ENCODE assay signal across 8 cellular contexts in genomic region chr11:36509694-36510566, GRCh38. TPM values are rescaled to one million over a fixed set of nuclear protein-coding genes. Genes with fewer than 3 reads are reported as not detected.
DNase-seq lines count a peak whose midpoint lies in the region; ATAC-seq and TF ChIP-seq lines count a peak whose summit lies in the region.

TRAF6 (minus strand) TSS chr11:36510272; CDS start chr11:36501515, 8,757 bp downstream.

- peak within 1 kb of the TSS; percentile 84 for H3K27ac ChIP-seq in thoracic aorta

- peak within 1 kb of the TSS; percentile 99 for H3K4me3 Mint-ChIP-seq in activated naive CD4-positive, alpha-beta T cell treated with anti-CD3 and anti-CD28 coated beads, Interleukin-2, amount 50 U/mL, for 24 hours
- H3K4me3 Mint-ChIP-seq in glutamatergic neuron (ENCODE audit: unreplicated experiment) (peak within 1 kb of the TSS; percentile 96), osteocyte (ENCODE audit: unreplicated experiment) (peak within 1 kb of the TSS; percentile 97)

- H3K4me1 ChIP-seq in thoracic aorta (ENCODE audit: control insufficient read depth in 1 of 2, low read depth in 2 of 2): peaks cover 4 to 15% of the 10 kb centered on the region in 2 donors

- ATAC-seq in SK-N-SH treated with all-trans-retinoic acid at 6 μM for 48 hours (peak; percentile 97), thoracic aorta (ENCODE audit: insufficient number of reproducible peaks, low FRiP score, low read depth) (peak; percentile 94)

- peak within 1 kb of the TSS; percentile 97 for H3K27ac Mint-ChIP-seq in activated naive CD4-positive, alpha-beta T cell treated with anti-CD3 and anti-CD28 coated beads, Interleukin-2, amount 50 U/mL, for 24 hours
- H3K27ac Mint-ChIP-seq in glutamatergic neuron (ENCODE audit: unreplicated experiment) (peak within 1 kb of the TSS; percentile 68), osteocyte (ENCODE audit: unreplicated experiment) (peak within 1 kb of the TSS; percentile 90)

- DNase-seq in GM10248 (ENCODE audit: extremely low spot score) (peak; percentile 94), HCEC 1CT (peak; percentile 79), MG63 (peak; percentile 88), glutamatergic neuron (peak; percentile 97), osteocyte (ENCODE audit: extremely low spot score, unreplicated experiment) (peak; percentile 96), thoracic aorta (ENCODE audit: low spot score) (peak; percentile 49)

- peaks cover 2% of the 10 kb centered on the region for H3K36me3 Mint-ChIP-seq in activated naive CD4-positive, alpha-beta T cell treated with anti-CD3 and anti-CD28 coated beads, Interleukin-2, amount 50 U/mL, for 24 hours
- H3K36me3 Mint-ChIP-seq in glutamatergic neuron (ENCODE audit: unreplicated experiment): peaks cover 8% of the 10 kb centered on the region
- H3K36me3 Mint-ChIP-seq in osteocyte (ENCODE audit: unreplicated experiment): peaks cover 2% of the 10 kb centered on the region

- peak within 1 kb of the TSS; percentile 99 for H3K4me3 ChIP-seq in MG63
- peak within 1 kb of the TSS; percentile 80 for H3K4me3 ChIP-seq in thoracic aorta

- peaks cover 3% of the 10 kb centered on the region for H3K27me3 Mint-ChIP-seq in activated naive CD4-positive, alpha-beta T cell treated with anti-CD3 and anti-CD28 coated beads, Interleukin-2, amount 50 U/mL, for 24 hours
- H3K27me3 Mint-ChIP-seq in glutamatergic neuron (ENCODE audit: unreplicated experiment): no peaks in the 10 kb centered on the region
- no peaks in the 10 kb centered on the region for H3K27me3 Mint-ChIP-seq in osteocyte (ENCODE audit: unreplicated experiment)

- CTCF ChIA-PET in GM10248 (lab: Yijun Ruan, JAX): interaction anchor here (0.6 to 3.6 kb wide), 20 partner anchors 8 to 556 kb away, joined by 3 to 40 read pairs (median 6); partner anchors contain the start of gene COMMD9

- no peaks in the 10 kb centered on the region for H3K9me3 Mint-ChIP-seq in activated naive CD4-positive, alpha-beta T cell treated with anti-CD3 and anti-CD28 coated beads, Interleukin-2, amount 50 U/mL, for 24 hours
- H3K9me3 Mint-ChIP-seq in glutamatergic neuron (ENCODE audit: unreplicated experiment): peaks cover 4% of the 10 kb centered on the region
- peaks cover 6% of the 10 kb centered on the region for H3K9me3 Mint-ChIP-seq in osteocyte (ENCODE audit: unreplicated experiment)

- H3K4me1 Mint-ChIP-seq in activated naive CD4-positive, alpha-beta T cell treated with anti-CD3 and anti-CD28 coated beads, Interleukin-2, amount 50 U/mL, for 24 hours: peaks cover 37% of the 10 kb centered on the region
- H3K4me1 Mint-ChIP-seq in glutamatergic neuron (ENCODE audit: low read depth, unreplicated experiment): peaks cover 6% of the 10 kb centered on the region
- peaks cover 31% of the 10 kb centered on the region for H3K4me1 Mint-ChIP-seq in osteocyte (ENCODE audit: unreplicated experiment)

- H3K9me3 ChIP-seq in MG63: peaks cover 10% of the 10 kb centered on the region; the same call in 1 of the 2 replicates
- no peaks in the 10 kb centered on the region for H3K9me3 ChIP-seq in thoracic aorta

- POLR2A ChIA-PET in GM10248 (lab: Yijun Ruan, JAX): interaction anchor here (0.6 kb wide), 1 partner anchor 688 kb away, joined by 3 read pairs; no protein-coding TSS in a partner anchor

- TF ChIP-seq CTCF in GM10248 (IDR thresholded peaks at IDR 0.05; ENCODE audit: control extremely low read depth, extremely low read depth, low read depth, missing control alignments) (peak; percentile 92), glutamatergic neuron (IDR thresholded peaks at IDR 0.05; ENCODE audit: partially characterized antibody, unreplicated experiment) (peak; percentile 96), osteocyte (IDR thresholded peaks at IDR 0.05) (peak; percentile 94), thoracic aorta (IDR thresholded peaks at IDR 0.05) (peak; percentile 94)

- H3K36me3 ChIP-seq in MG63 (no peaks in the 10 kb centered on the region), thoracic aorta (no peaks in the 10 kb centered on the region)

- no peaks in the 10 kb centered on the region for H3K27me3 ChIP-seq in MG63
- no peaks in the 10 kb centered on the region for H3K27me3 ChIP-seq in thoracic aorta (replicated peaks; ENCODE audit: insufficient read depth)

TF ChIP-seq in SK-N-SH treated with all-trans-retinoic acid at 6 μM for 48 hours, 23 proteins besides CTCF, POLR2A, EP300 and RAD21 (continues in another document):
- TF ChIP-seq ZFP30 (CRISPR knock-in tag; IDR thresholded peaks at IDR 0.05) (no peak), ZNF70 (CRISPR knock-in tag; IDR thresholded peaks at IDR 0.05) (no peak), PATZ1 (CRISPR knock-in tag; IDR thresholded peaks at IDR 0.05; ENCODE audit: borderline replicate concordance) (no peak), OSR1 (CRISPR knock-in tag; IDR thresholded peaks at IDR 0.05) (no peak), ESRRG (CRISPR knock-in tag; IDR thresholded peaks at IDR 0.05) (no peak), TCF4 (CRISPR knock-in tag; IDR thresholded peaks at IDR 0.05; ENCODE audit: borderline replicate concordance) (peak; percentile 38; the same call in 1 of the 2 replicates), TOX (CRISPR knock-in tag; IDR thresholded peaks at IDR 0.05; ENCODE audit: borderline replicate concordance) (no peak), GLIS3 (CRISPR knock-in tag; IDR thresholded peaks at IDR 0.05) (peak; percentile 38; the same call in 1 of the 2 replicates), TSHZ2 (CRISPR knock-in tag; IDR thresholded peaks at IDR 0.05) (no peak; the same call in 1 of the 2 replicates), CSRNP3 (CRISPR knock-in tag; IDR thresholded peaks at IDR 0.05) (no peak), ZFP3 (CRISPR knock-in tag; IDR thresholded peaks at IDR 0.05) (peak; percentile 60; the same call in 1 of the 2 replicates), PPARA (CRISPR knock-in tag; IDR thresholded peaks at IDR 0.05; ENCODE audit: borderline replicate concordance) (no peak), ZC3H10 (CRISPR knock-in tag; IDR thresholded peaks at IDR 0.05) (no peak), BACH2 (CRISPR knock-in tag; IDR thresholded peaks at IDR 0.05; ENCODE audit: borderline replicate concordance) (no peak)

RNA-seq across cellular contexts. Expression of gene TRAF6, which starts in this region (rescaled TPM):
- 6.1 and 6.7 TPM in 2 replicates for total RNA-seq in MG63 (2014; rRNA removed; shearing (Covaris generic); ENCODE audit: low replicate concordance)
- total RNA-seq in glutamatergic neuron (ENCODE audit: unreplicated experiment): 12.3 TPM
- total RNA-seq in osteocyte: 13.9 and 15.0 TPM in 2 replicates
- 10 to 100 TPM; 18.0 to 18.3 TPM for total RNA-seq in thoracic aorta

Comparison
In these comparisons a context has a peak if more than half of its experiments do, and no peak if none do; other contexts are left out.
1. Peak in every context shown above with its lines: DNase-seq, ATAC-seq, H3K4me3 ChIP-seq and H3K27ac ChIP-seq.